ENCODE assay signal across 14 cellular contexts in genomic region chr9:130541533-130541932, GRCh38. TPM values are rescaled to one million over a fixed set of nuclear protein-coding genes. Genes with fewer than 3 reads are reported as not detected.
DNase-seq lines count a peak whose midpoint lies in the region; ATAC-seq and TF ChIP-seq lines count a peak whose summit lies in the region.
"Had no signal": no experiment of that assay in that cellular context is flagged by ENCODE, and none has a peak within 500 bp of the region (broad histone marks: within the 10 kb centered on the region; RNA-seq: fewer than 3 reads in every experiment).

No MANE protein-coding gene starts in this region.

- H3K9me3 Mint-ChIP-seq in activated naive CD4-positive, alpha-beta T cell treated with anti-CD3 and anti-CD28 coated beads, Interleukin-2, amount 10 ng/mL, durations not matched to agents 7 days and 5 days = no peaks in the 10 kb centered on the region
- H3K9me3 Mint-ChIP-seq: CD4-positive, alpha-beta memory T cell; GM23338; H9 had no signal

- H3K27me3 ChIP-seq in upper lobe of left lung = peaks cover 0 to 15% (median 2%) of the 10 kb centered on the region in 4 donors
- H3K27me3 ChIP-seq: BE2C had no signal

- no peaks in the 10 kb centered on the region for H3K36me3 Mint-ChIP-seq in activated naive CD4-positive, alpha-beta T cell treated with anti-CD3 and anti-CD28 coated beads, Interleukin-2, amount 10 ng/mL, durations not matched to agents 7 days and 5 days
- H3K36me3 Mint-ChIP-seq: CD4-positive, alpha-beta memory T cell had no signal

- no peak for TF ChIP-seq EP300 in upper lobe of left lung (IDR thresholded peaks at IDR 0.05)

- no peak overlapping the region for H3K27ac ChIP-seq in upper lobe of left lung
- H3K27ac ChIP-seq: C4-2B had no signal

- H3K27me3 Mint-ChIP-seq in activated naive CD4-positive, alpha-beta T cell treated with anti-CD3 and anti-CD28 coated beads, Interleukin-2, amount 10 ng/mL, durations not matched to agents 7 days and 5 days = peaks cover 76% of the 10 kb centered on the region

- 61 to 78% methylated on average over 2 of the region's 2 CpGs for WGBS in upper lobe of left lung, 2 donors

- DNase-seq in HPDE6-E6E7 (ENCODE audit: extremely low spot score) (peak; percentile 25), M059J (ENCODE audit: low read depth) (peak; percentile 48), SW480 (ENCODE audit: low spot score) (peak; percentile 60), kidney tubule cell (ENCODE audit: low spot score) (peak; percentile 46), upper lobe of left lung (no peak), head of caudate nucleus (no peak)
- DNase-seq in activated naive CD4-positive, alpha-beta T cell treated with anti-CD3 and anti-CD28 coated beads, Interleukin-2, amount 10 ng/mL, durations not matched to agents 7 days and 5 days = no peak
- DNase-seq: BE2C; CD4-positive, alpha-beta memory T cell; GF-D8; H9; KG1 had no signal

- H3K9me3 ChIP-seq in upper lobe of left lung = no peaks in the 10 kb centered on the region
- H3K9me3 ChIP-seq: BE2C had no signal

- H3K4me3 Mint-ChIP-seq in activated naive CD4-positive, alpha-beta T cell treated with anti-CD3 and anti-CD28 coated beads, Interleukin-2, amount 10 ng/mL, durations not matched to agents 7 days and 5 days = no peak overlapping the region
- H3K4me3 Mint-ChIP-seq: CD4-positive, alpha-beta memory T cell; GM23338 had no signal

- H3K27ac Mint-ChIP-seq in activated naive CD4-positive, alpha-beta T cell treated with anti-CD3 and anti-CD28 coated beads, Interleukin-2, amount 10 ng/mL, durations not matched to agents 7 days and 5 days = no peak overlapping the region
- H3K27ac Mint-ChIP-seq: CD4-positive, alpha-beta memory T cell; GM23338; H9 had no signal

- no peak for TF ChIP-seq POLR2A in upper lobe of left lung (IDR thresholded peaks at IDR 0.05)

- peaks cover 0 to 4% (median 1%) of the 10 kb centered on the region in 4 donors for H3K4me1 ChIP-seq in upper lobe of left lung

- TF ChIP-seq CTCF in upper lobe of left lung (IDR thresholded peaks at IDR 0.05) = no peak

- CTCF ChIA-PET in activated naive CD4-positive, alpha-beta T cell treated with anti-CD3 and anti-CD28 coated beads, Interleukin-2, amount 10 ng/mL, durations not matched to agents 7 days and 5 days (lab: Charles Lee) = no interaction called here

- H3K4me3 ChIP-seq in upper lobe of left lung = no peak overlapping the region
- H3K4me3 ChIP-seq: GM23338 had no signal

- no peaks in the 10 kb centered on the region for H3K36me3 ChIP-seq in upper lobe of left lung
- H3K36me3 ChIP-seq: BE2C had no signal

- ATAC-seq in upper lobe of left lung (ENCODE audit: low FRiP score in 2 of 2) = no peak
- ATAC-seq: GM23338 had no signal

- H3K4me1 Mint-ChIP-seq in activated naive CD4-positive, alpha-beta T cell treated with anti-CD3 and anti-CD28 coated beads, Interleukin-2, amount 10 ng/mL, durations not matched to agents 7 days and 5 days = no peaks in the 10 kb centered on the region

- intact Hi-C loops in head of caudate nucleus (cut with DNase I) = no loop called here

RNA-seq across cellular contexts. Expression of gene FUBP3, which starts 37.8 kb away (rescaled TPM):
- 32.5 and 49.2 TPM in 2 replicates for total RNA-seq in M059J (2014; rRNA removed; shearing (Covaris generic))
- 100 to 1,000 TPM in 1 of 6 donors, 10 to 100 TPM in 5; 28.7 to 139 (median 43.6) TPM for total RNA-seq in upper lobe of left lung

Comparison
In these comparisons a context has a peak if more than half of its experiments do, and no peak if none do; other contexts are left out.
1. DNase-seq: peak in HPDE6-E6E7 (single experiment), M059J (single experiment), SW480 (single experiment) and kidney tubule cell (single experiment); none in activated naive CD4-positive, alpha-beta T cell treated with anti-CD3 and anti-CD28 coated beads, Interleukin-2, amount 10 ng/mL, durations not matched to agents 7 days and 5 days (single experiment), upper lobe of left lung (0 of 2) and head of caudate nucleus (0 of 42).